Comparison of ENCODE assay signal across 10 cellular contexts in the genomic region with DNA sequence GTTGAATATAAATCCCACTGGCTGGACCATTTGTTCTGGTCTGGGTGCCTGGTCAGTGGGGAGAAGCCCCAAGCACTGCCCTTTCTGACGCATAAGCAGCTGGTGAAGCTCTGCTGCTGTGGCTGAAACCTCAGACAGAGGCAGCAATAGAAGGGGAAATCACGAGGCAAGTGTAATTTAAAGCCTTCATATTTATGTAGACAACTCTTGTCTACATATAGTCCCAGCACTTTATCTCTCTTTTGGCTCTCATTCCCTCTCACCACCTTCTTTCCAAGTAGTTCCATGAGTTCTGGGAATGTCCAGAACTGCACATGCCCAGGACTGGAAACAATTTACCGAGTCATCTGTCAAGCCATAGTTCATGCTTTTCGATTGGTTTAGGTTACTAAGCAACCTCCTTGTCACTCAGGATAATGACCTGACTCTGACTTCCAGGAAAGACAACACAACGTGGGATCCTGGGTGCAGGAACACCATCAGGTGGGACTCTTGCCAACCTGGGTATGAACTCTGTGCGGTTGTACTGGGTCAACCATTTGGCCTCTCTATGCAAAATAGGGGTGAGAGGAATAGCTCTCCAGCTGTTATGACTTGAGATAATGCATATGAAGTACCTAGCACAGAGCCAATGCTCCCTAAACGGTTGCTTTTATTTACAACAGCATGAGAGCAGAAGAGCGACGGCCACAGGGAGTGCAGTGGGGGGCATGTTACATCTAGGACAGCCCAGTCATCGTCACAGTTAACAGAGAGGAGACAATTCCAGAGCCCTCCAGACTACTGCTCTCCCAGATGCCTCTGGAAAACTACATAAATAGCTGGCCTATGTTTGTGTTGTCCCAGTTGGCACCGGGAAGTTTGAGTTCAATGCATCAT.
DNase-seq lines count a peak whose midpoint lies in the region; ATAC-seq and TF ChIP-seq lines count a peak whose summit lies in the region.
"Had no signal": no experiment of that assay in that cellular context is flagged by ENCODE, and none has a peak within 500 bp of the region (broad histone marks: within the 10 kb centered on the region; RNA-seq: fewer than 3 reads in every experiment).

No MANE protein-coding gene starts in this region.

- H3K36me3 ChIP-seq in esophagus muscularis mucosa (no peaks in the 10 kb centered on the region), neuronal stem cell (replicated peaks in 1 of 2; ENCODE audit: control insufficient read depth in 2 of 2, insufficient read depth in 2 of 2, low read length in 2 of 2) (no peaks in the 10 kb centered on the region), MG63 (no peaks in the 10 kb centered on the region)
- H3K36me3 ChIP-seq: upper lobe of left lung had no signal

- H3K14ac ChIP-seq in neuronal stem cell (ENCODE audit: low read length): no peak overlapping the region

- H3K23ac ChIP-seq in neuronal stem cell (ENCODE audit: low read depth, low read length, poor library complexity): no peak overlapping the region

- peak overlapping the region; percentile 59 for H3K18ac ChIP-seq in neuronal stem cell (ENCODE audit: low read length)

- H2BK5ac ChIP-seq in neuronal stem cell (ENCODE audit: low read length): no peak overlapping the region

- H4K8ac ChIP-seq in neuronal stem cell (ENCODE audit: low read depth, low read length): no peak overlapping the region

- intact Hi-C loops in esophagus muscularis mucosa (cut with DNase I): loop anchor here (5.0 to 10.0 kb wide), 2 partner anchors 67 to 270 kb away; no protein-coding TSS in a partner anchor

- DNase-seq in esophagus muscularis mucosa (ENCODE audit: extremely low spot score): no peak
- DNase-seq in neuronal stem cell (ENCODE audit: low spot score): no peak
- no peak for DNase-seq in MG63
- DNase-seq in hypothalamus (lab: John Stamatoyannopoulos, UW): no peak
- DNase-seq: activated CD4-positive, alpha-beta T cell treated with anti-CD3 and anti-CD28 coated beads, Interleukin-2, amount 50 U/mL, for 48 hours; NCI-H2107; upper lobe of left lung had no signal

- no peak overlapping the region for H2AFZ ChIP-seq in neuronal stem cell (ENCODE audit: low read length)

- H3K4ac ChIP-seq in neuronal stem cell (ENCODE audit: low read length): no peak overlapping the region

- peak; percentile 56 for TF ChIP-seq EP300 in esophagus muscularis mucosa (IDR thresholded peaks at IDR 0.05)

- H3K4me2 ChIP-seq in neuronal stem cell (ENCODE audit: insufficient read depth, low read length, poor library complexity, severe bottlenecking): no peak overlapping the region

- peak overlapping the region in 2 of 4 donors; percentile 21 to 37 for H3K27ac ChIP-seq in esophagus muscularis mucosa (replicated peaks in 1 of 4)
- no peak overlapping the region for H3K27ac ChIP-seq in neuronal stem cell (replicated peaks; ENCODE audit: low read length)

- no peaks in the 10 kb centered on the region for H3K9me3 ChIP-seq in esophagus muscularis mucosa
- H3K9me3 ChIP-seq in neuronal stem cell (replicated peaks in 1 of 2; ENCODE audit: control insufficient read depth in 2 of 2, insufficient read depth in 1 of 2, low read depth in 1 of 2, low read length in 2 of 2): peaks cover 2 to 6% of the 10 kb centered on the region in 2 donors
- H3K9me3 ChIP-seq in MG63: no peaks in the 10 kb centered on the region
- H3K9me3 ChIP-seq: upper lobe of left lung had no signal

- H4K91ac ChIP-seq in neuronal stem cell (ENCODE audit: low read depth, low read length, poor library complexity): no peak overlapping the region

- H3K4me3 ChIP-seq in esophagus muscularis mucosa (no peak overlapping the region), neuronal stem cell (ENCODE audit: low read length in 2 of 2) (no peak overlapping the region), MG63 (no peak overlapping the region)
- H3K4me3 ChIP-seq: upper lobe of left lung had no signal

- ATAC-seq in GM19023 (IDR thresholded peaks at IDR 0.05; ENCODE audit: unreplicated experiment): peak; percentile 91
- ATAC-seq in HG03354 (IDR thresholded peaks at IDR 0.05; ENCODE audit: poor library complexity, severe bottlenecking, unreplicated experiment): peak; percentile 68
- no peak for ATAC-seq in HG03469 (IDR thresholded peaks at IDR 0.05; ENCODE audit: unreplicated experiment)

- no peaks in the 10 kb centered on the region for H3K27me3 ChIP-seq in esophagus muscularis mucosa
- no peaks in the 10 kb centered on the region for H3K27me3 ChIP-seq in neuronal stem cell (ENCODE audit: control insufficient read depth in 3 of 3, insufficient read depth in 3 of 3, low read depth in 1 of 3, low read length in 3 of 3)
- H3K27me3 ChIP-seq in MG63: no peaks in the 10 kb centered on the region
- H3K27me3 ChIP-seq: upper lobe of left lung had no signal

- TF ChIP-seq CTCF in esophagus muscularis mucosa (IDR thresholded peaks at IDR 0.05): no peak

- H2BK12ac ChIP-seq in neuronal stem cell (ENCODE audit: low read length): no peak overlapping the region

- no peak overlapping the region for H2BK120ac ChIP-seq in neuronal stem cell (ENCODE audit: low read depth, low read length)

- H3K79me1 ChIP-seq in neuronal stem cell (ENCODE audit: low read depth, low read length): no peaks in the 10 kb centered on the region

- TF ChIP-seq POLR2A in esophagus muscularis mucosa (IDR thresholded peaks at IDR 0.05; ENCODE audit: low read depth): no peak

- H3K4me1 ChIP-seq in esophagus muscularis mucosa (peaks cover 18 to 87% (median 74%) of the 10 kb centered on the region in 4 donors), neuronal stem cell (ENCODE audit: control insufficient read depth in 2 of 2, insufficient read depth in 1 of 2, low read depth in 1 of 2, low read length in 2 of 2) (peaks cover 24 to 51% of the 10 kb centered on the region in 2 donors)

- no peak overlapping the region for H3K9ac ChIP-seq in neuronal stem cell (ENCODE audit: low read depth, low read length, poor library complexity)

- H2BK15ac ChIP-seq in neuronal stem cell (ENCODE audit: low read length): no peak overlapping the region

- peak overlapping the region; percentile 17 for H2AK5ac ChIP-seq in neuronal stem cell (ENCODE audit: low read depth, low read length)

- 73% methylated on average over 10 of the region's 11 CpGs for WGBS in esophagus muscularis mucosa
- no CpG with 5 or more reads among the region's 11 CpGs for WGBS in neuronal stem cell (ENCODE audit: extremely low coverage in 2 of 2, insufficient read length in 2 of 2, insufficient replicate concordance in 1 of 2), 2 donors
